Comparison of ENCODE assay signal across 8 cellular contexts in the genomic region with DNA sequence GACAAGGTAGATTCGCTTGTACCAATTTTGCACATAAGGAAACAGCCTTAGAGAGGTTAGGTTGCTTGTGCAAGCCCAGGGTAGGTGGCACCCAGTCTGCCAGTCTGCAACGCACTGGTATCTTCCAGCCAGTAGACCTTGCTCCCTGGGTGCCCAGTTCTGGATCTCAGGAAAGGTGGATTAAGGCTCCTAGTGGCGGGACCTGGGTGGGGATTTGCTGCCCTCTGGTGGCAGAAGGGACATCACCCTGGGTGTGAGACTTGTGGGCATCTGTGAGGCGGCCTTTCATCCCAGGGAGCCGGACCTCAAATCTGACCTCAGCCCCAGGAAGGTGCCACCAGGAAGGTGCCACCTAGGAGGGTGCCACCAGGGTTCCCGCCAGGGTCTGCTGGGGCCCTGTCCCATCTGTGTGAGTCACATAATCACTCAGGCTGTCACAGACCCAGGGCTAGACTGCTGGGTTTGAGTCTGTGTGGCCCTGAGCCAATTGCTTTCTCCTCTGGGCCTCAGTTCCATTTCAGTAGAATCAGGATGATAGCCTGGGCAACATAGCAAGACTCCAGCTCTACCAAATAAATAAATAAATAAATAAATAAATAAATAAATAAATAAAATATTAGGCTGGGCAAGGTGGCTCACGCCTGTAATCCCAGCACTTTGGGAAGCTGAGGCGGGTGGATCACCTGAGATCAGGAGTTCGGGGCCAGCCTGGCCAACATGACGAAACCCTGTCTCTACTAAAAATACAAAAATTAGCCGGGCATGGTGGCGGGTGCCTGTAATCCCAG. TPM values are rescaled to one million over a fixed set of nuclear protein-coding genes. Genes with fewer than 3 reads are reported as not detected.
DNase-seq lines count a peak whose midpoint lies in the region; ATAC-seq lines count a peak whose summit lies in the region.

No MANE protein-coding gene starts in this region.

- intact Hi-C loops in right cardiac atrium (cut with DNase I), result loop anchor here (2.0 to 10.0 kb wide), 3 partner anchors 104 to 110 kb away; a partner anchor contains a TSS
- intact Hi-C loops in sciatic nerve (cut with DNase I), result loop anchor here (5.0 kb wide), 1 partner anchor 109 kb away; no protein-coding TSS in a partner anchor

- H3K4me1 ChIP-seq in right cardiac atrium (ENCODE audit: control insufficient read depth, insufficient read depth, low read length), result no peaks in the 10 kb centered on the region

- DNase-seq in NCI-H187 (lab: John Stamatoyannopoulos, UW), result peak; percentile 31 to 38
- DNase-seq in NCI-H187 treated with DMSO at 0.1 percent for 48 hours (lab: John Stamatoyannopoulos, UW), result no peak
- DNase-seq in NCI-H1105 (lab: John Stamatoyannopoulos, UW), result peak; percentile 39
- peak; percentile 41 to 63 (median 52) for DNase-seq in T-helper 1 cell
- peak in 54 of 58 donors; percentile 5 to 85 (median 56) for DNase-seq in anterior cingulate cortex (lab: John Stamatoyannopoulos, UW)
- DNase-seq in right cardiac atrium, result peak; percentile 81 to 92 (median 90)
- peak; percentile 92 for DNase-seq in sciatic nerve (ENCODE audit: low spot score)

- WGBS in right cardiac atrium, result 66% methylated on average over 12 of the region's 12 CpGs

- H3K4me3 ChIP-seq in right cardiac atrium (ENCODE audit: low read length), result no peak overlapping the region

- H3K9me3 ChIP-seq in right cardiac atrium (ENCODE audit: control insufficient read depth, low read length), result no peaks in the 10 kb centered on the region

- H3K27ac ChIP-seq in right cardiac atrium (ENCODE audit: low read length), result no peak overlapping the region

- no peaks in the 10 kb centered on the region for H3K27me3 ChIP-seq in right cardiac atrium (ENCODE audit: control insufficient read depth, insufficient read depth)

- ATAC-seq in right cardiac atrium (peak; percentile 81 to 83), sciatic nerve (peak; percentile 88), HG03521 (IDR thresholded peaks at IDR 0.05; ENCODE audit: unreplicated experiment) (no peak)

RNA-seq across cellular contexts. Expression of a gene that starts 5.3 kb away (rescaled TPM):
- total RNA-seq in right cardiac atrium (10 to 100 TPM; 14.6 to 20.5 (median 15.3) TPM), sciatic nerve (29.8 TPM)
- 17.7 TPM for polyA plus RNA-seq in right cardiac atrium

RNA-seq across cellular contexts. Expression of a gene that starts 34.6 kb away (rescaled TPM):
- total RNA-seq in right cardiac atrium, result not detected
- polyA plus RNA-seq in right cardiac atrium, result 0.18 TPM
- total RNA-seq in sciatic nerve, result not detected

RNA-seq across cellular contexts. Expression of a gene that starts 42.5 kb away (rescaled TPM):
- total RNA-seq in right cardiac atrium (1 to 10 TPM; 3.6 to 7.4 (median 4.8) TPM), sciatic nerve (18.0 TPM)
- 2.9 TPM for polyA plus RNA-seq in right cardiac atrium
